In the genomic region with DNA sequence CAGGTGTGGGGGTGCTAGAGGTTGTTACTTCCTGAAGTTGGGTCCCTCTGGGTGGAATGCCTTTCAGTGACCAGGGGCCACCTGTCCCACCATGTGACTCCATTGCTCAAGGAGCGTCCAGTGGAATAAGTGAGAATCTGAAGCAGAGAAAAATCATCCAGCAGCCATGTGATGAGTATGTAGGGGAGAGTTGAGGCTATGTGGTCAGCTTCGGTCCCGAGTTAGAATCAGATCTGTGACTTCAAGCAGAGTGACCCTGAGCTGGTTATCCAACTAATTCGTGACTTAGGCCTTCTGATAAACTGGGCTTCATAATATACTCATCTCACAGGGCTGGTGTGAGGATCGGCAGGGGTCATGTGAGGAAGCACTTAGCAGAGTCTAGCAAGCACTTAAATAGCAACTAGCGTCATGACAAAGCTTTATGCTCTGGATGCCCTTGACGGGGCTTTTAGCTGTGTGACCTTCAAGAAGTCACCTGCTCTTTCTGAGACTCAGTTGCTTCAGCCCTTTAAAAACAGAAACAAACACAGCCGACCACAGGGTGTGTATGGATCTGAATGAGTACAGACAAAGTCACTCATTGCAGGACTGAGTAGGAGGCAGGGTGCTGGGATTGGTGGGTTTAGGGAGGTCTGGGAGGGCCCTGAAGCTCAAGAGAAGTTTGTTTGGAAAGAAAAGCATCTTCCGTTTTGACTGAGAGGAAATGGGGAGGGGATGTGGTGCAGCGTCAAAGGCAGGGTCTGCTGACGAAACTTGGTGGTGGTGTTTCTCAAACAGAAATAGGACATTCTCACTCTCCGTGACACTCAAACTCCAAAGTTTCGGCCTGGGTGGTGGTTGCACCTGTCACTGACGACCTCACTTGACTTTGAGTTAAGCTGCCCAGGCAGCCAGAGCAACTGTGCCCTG, we compare ENCODE assay signal across 9 cellular contexts.
DNase-seq lines count a peak whose midpoint lies in the region; ATAC-seq, FAIRE-seq and TF ChIP-seq lines count a peak whose summit lies in the region.
"Had no signal": no experiment of that assay in that cellular context is flagged by ENCODE, and none has a peak within 500 bp of the region (broad histone marks: within the 10 kb centered on the region; RNA-seq: fewer than 3 reads in every experiment).

No MANE protein-coding gene starts in this region.

- no peaks in the 10 kb centered on the region for H3K79me2 ChIP-seq in Loucy (ENCODE audit: insufficient read depth, low read length)

- H3K9me2 ChIP-seq in Loucy (replicated peaks; ENCODE audit: low read depth, low read length): no peaks in the 10 kb centered on the region

- peak overlapping the region; percentile 49 to 77 (median 72) for H3K4me3 Mint-ChIP-seq in CD4-positive, alpha-beta memory T cell

- H3K9me3 ChIP-seq in CD4-positive, alpha-beta memory T cell (ENCODE audit: control insufficient read depth in 1 of 2, low read length in 2 of 2): no peaks in the 10 kb centered on the region
- no peaks in the 10 kb centered on the region for H3K9me3 ChIP-seq in Loucy (ENCODE audit: insufficient read depth, low read depth, low read length)
- H3K9me3 ChIP-seq in spleen: no peaks in the 10 kb centered on the region
- no peaks in the 10 kb centered on the region for H3K9me3 ChIP-seq in prostate gland

- peaks cover 40 to 59% (median 42%) of the 10 kb centered on the region in 4 donors for H3K4me1 Mint-ChIP-seq in CD4-positive, alpha-beta memory T cell

- 33 to 41% (median 37%) methylated on average over 14 of the region's 14 CpGs for WGBS in spleen, 5 donors
- WGBS in prostate gland: 85% methylated on average over 14 of the region's 14 CpGs

- TF ChIP-seq POLR2A in spleen (IDR thresholded peaks at IDR 0.05) (no peak), prostate gland (IDR thresholded peaks at IDR 0.05) (no peak)

- peak; percentile 83 to 89 (median 86) for DNase-seq in CD4-positive, alpha-beta memory T cell
- peak; percentile 68 for DNase-seq in activated T-cell treated with anti-CD3 and anti-CD28 coated beads for 24 hours (ENCODE audit: low read depth)
- DNase-seq in spleen: peak; percentile 84
- DNase-seq in frontal cortex (ENCODE audit: low spot score in 2 of 2): no peak
- no peak for DNase-seq in prostate gland (ENCODE audit: low spot score)
- no peak for DNase-seq in Right ventricle myocardium inferior (ENCODE audit: missing footprints)

- H3K4me2 ChIP-seq in Loucy (ENCODE audit: low read depth, low read length, poor library complexity, severe bottlenecking): peak overlapping the region; percentile 15

- TF ChIP-seq CTCF in Loucy (conservative IDR thresholded peaks at IDR 0.05; ENCODE audit: low read length) (no peak), spleen (IDR thresholded peaks at IDR 0.05 in 8 of 11, conservative IDR thresholded peaks at IDR 0.05 in 3 of 11) (no peak), prostate gland (IDR thresholded peaks at IDR 0.05) (no peak)

- H3K36me3 Mint-ChIP-seq in CD4-positive, alpha-beta memory T cell: no peaks in the 10 kb centered on the region

- CTCF ChIA-PET in CD4-positive, alpha-beta memory T cell (lab: Charles Lee; ENCODE audit: partially characterized antibody): interaction anchor here (0.8 to 13.8 kb wide), 11 partner anchors 13 to 471 kb away, joined by 3 to 487 read pairs (median 4); no protein-coding TSS in a partner anchor

- H3K9me3 Mint-ChIP-seq in CD4-positive, alpha-beta memory T cell: no peaks in the 10 kb centered on the region

- peak overlapping the region; percentile 13 for H3K9ac ChIP-seq in Loucy (ENCODE audit: low read depth, low read length, poor library complexity, severe bottlenecking)

- no peaks in the 10 kb centered on the region for H3K36me3 ChIP-seq in CD4-positive, alpha-beta memory T cell (ENCODE audit: insufficient read depth, low read length)
- H3K36me3 ChIP-seq in Loucy (ENCODE audit: insufficient read depth, low read length): no peaks in the 10 kb centered on the region
- no peaks in the 10 kb centered on the region for H3K36me3 ChIP-seq in spleen
- no peaks in the 10 kb centered on the region for H3K36me3 ChIP-seq in prostate gland

- H3F3A ChIP-seq in Loucy (ENCODE audit: low read depth): no peaks in the 10 kb centered on the region

- no peaks in the 10 kb centered on the region for H3K27me3 Mint-ChIP-seq in CD4-positive, alpha-beta memory T cell

- peak overlapping the region; percentile 87 to 97 (median 94) for H3K27ac Mint-ChIP-seq in CD4-positive, alpha-beta memory T cell

- ATAC-seq in GM21526 (IDR thresholded peaks at IDR 0.05; ENCODE audit: low FRiP score, unreplicated experiment) (peak; percentile 78), Right ventricle myocardium inferior (no peak)

- peak overlapping the region; percentile 45 for H3K27ac ChIP-seq in CD4-positive, alpha-beta memory T cell (ENCODE audit: low read depth, low read length)
- peak overlapping the region; percentile 5 to 86 (median 72) for H3K27ac ChIP-seq in spleen
- H3K27ac ChIP-seq in prostate gland: no peak overlapping the region
- H3K27ac ChIP-seq: C4-2B had no signal

- intact Hi-C loops in CD4-positive, alpha-beta memory T cell (cut with micrococcal nuclease): loop anchor here (1.0 to 10.0 kb wide), 4 partner anchors 266 to 1330 kb away; partner anchors contain the start of genes RAB3GAP1 and UBXN4
- intact Hi-C loops in spleen (cut with DNase I; ENCODE audit: low total_unique reads) (loop anchor here (5.0 kb wide), 1 partner anchor 465 kb away; no protein-coding TSS in a partner anchor), prostate gland (cut with DNase I) (no loop called here), Right ventricle myocardium inferior (cut with DNase I) (no loop called here)

- H2AFZ ChIP-seq in Loucy (ENCODE audit: low read length): peak overlapping the region; percentile 22; the same call in 1 of the 2 replicates

- POLR2A ChIA-PET in CD4-positive, alpha-beta memory T cell (lab: Charles Lee; ENCODE audit: partially characterized antibody): interaction anchor here (0.6 to 5.5 kb wide), 18 partner anchors 12 to 471 kb away, joined by 3 to 44 read pairs (median 4); partner anchors contain the start of genes CXCR4 and DARS1

- FAIRE-seq in frontal cortex (lab: Jason Lieb, UNC): no peak

- peak overlapping the region in 1 of 2 donors; percentile 17 for H3K4me3 ChIP-seq in CD4-positive, alpha-beta memory T cell (ENCODE audit: low read length in 2 of 2)
- H3K4me3 ChIP-seq in Loucy (ENCODE audit: low read length, poor library complexity, severe bottlenecking): no peak overlapping the region
- H3K4me3 ChIP-seq in spleen: peak overlapping the region in 1 of 8 donors; percentile 47
- H3K4me3 ChIP-seq in prostate gland: no peak overlapping the region

- peaks cover 40% of the 10 kb centered on the region for H3K4me1 ChIP-seq in CD4-positive, alpha-beta memory T cell (ENCODE audit: insufficient read depth, low read length)
- H3K4me1 ChIP-seq in Loucy (ENCODE audit: insufficient read depth, low read length, poor library complexity, severe bottlenecking): peaks cover 45% of the 10 kb centered on the region
- H3K4me1 ChIP-seq in spleen: peaks cover 8 to 66% (median 45%) of the 10 kb centered on the region in 6 donors
- H3K4me1 ChIP-seq in prostate gland (replicated peaks): no peaks in the 10 kb centered on the region

- no peaks in the 10 kb centered on the region for H4K20me1 ChIP-seq in Loucy (ENCODE audit: insufficient read depth, low read length, poor library complexity, severe bottlenecking)

- no peaks in the 10 kb centered on the region for H3K27me3 ChIP-seq in CD4-positive, alpha-beta memory T cell (ENCODE audit: insufficient read depth, low read length)
- no peaks in the 10 kb centered on the region for H3K27me3 ChIP-seq in Loucy (ENCODE audit: insufficient read depth, low read length, poor library complexity, severe bottlenecking)
- no peaks in the 10 kb centered on the region for H3K27me3 ChIP-seq in spleen (replicated peaks in 1 of 7)
- H3K27me3 ChIP-seq in prostate gland (replicated peaks; ENCODE audit: insufficient read depth): no peaks in the 10 kb centered on the region

Comparison
In these comparisons a context has a peak if more than half of its experiments do, and no peak if none do; other contexts are left out.
1. DNase-seq: peak in CD4-positive, alpha-beta memory T cell (5 of 5), activated T-cell treated with anti-CD3 and anti-CD28 coated beads for 24 hours (single experiment) and spleen (single experiment); none in frontal cortex (0 of 2), prostate gland (single experiment) and Right ventricle myocardium inferior (single experiment).
2. H3K27ac ChIP-seq: peak in CD4-positive, alpha-beta memory T cell (single experiment) and spleen (8 of 8); none in prostate gland (0 of 2).
3. intact Hi-C loops: an anchor here in CD4-positive, alpha-beta memory T cell (1.0 to 10.0 kb wide) and spleen (5.0 kb wide); none called in prostate gland and Right ventricle myocardium inferior.